In genomic region chr9:33818167-33818831, GRCh38 we compare ENCODE assay signal across 8 cellular contexts. TPM values are rescaled to one million over a fixed set of nuclear protein-coding genes. Genes with fewer than 3 reads are reported as not detected.
DNase-seq lines count a peak whose midpoint lies in the region; ATAC-seq and TF ChIP-seq lines count a peak whose summit lies in the region.

No MANE protein-coding gene starts in this region.

- DNase-seq in CD4-positive, alpha-beta memory T cell: peak in 2 of 5 donors; percentile 3 to 7
- no peak for DNase-seq in hepatocyte (ENCODE audit: low spot score)
- no peak for DNase-seq in skeletal muscle cell (ENCODE audit: low read depth)
- DNase-seq in NCI-H2107 treated with DMSO at 0.1 percent for 48 hours (lab: John Stamatoyannopoulos, UW; ENCODE audit: unreplicated experiment): no peak
- DNase-seq in effector CD4-positive, alpha-beta T cell: no peak

- H3K79me2 ChIP-seq in hepatocyte: peaks cover 64% of the 10 kb centered on the region

- peaks cover 30 to 59% (median 44%) of the 10 kb centered on the region in 4 donors for H3K4me1 Mint-ChIP-seq in CD4-positive, alpha-beta memory T cell
- H3K4me1 Mint-ChIP-seq in activated naive CD8-positive, alpha-beta T cell (ENCODE audit: low read depth): peaks cover 56% of the 10 kb centered on the region

- H3K27ac ChIP-seq in CD4-positive, alpha-beta memory T cell (ENCODE audit: low read depth, low read length): peak overlapping the region; percentile 89
- peak overlapping the region; percentile 96 for H3K27ac ChIP-seq in hepatocyte

- no peaks in the 10 kb centered on the region for H3K9me2 ChIP-seq in hepatocyte (replicated peaks; ENCODE audit: insufficient read depth)

- H3K36me3 ChIP-seq in CD4-positive, alpha-beta memory T cell (ENCODE audit: insufficient read depth, low read length): no peaks in the 10 kb centered on the region
- no peaks in the 10 kb centered on the region for H3K36me3 ChIP-seq in hepatocyte (replicated peaks; ENCODE audit: insufficient read depth, low read depth)

- peaks cover 39% of the 10 kb centered on the region for H3K4me1 ChIP-seq in CD4-positive, alpha-beta memory T cell (ENCODE audit: insufficient read depth, low read length)
- peaks cover 28% of the 10 kb centered on the region for H3K4me1 ChIP-seq in hepatocyte (ENCODE audit: insufficient read depth)

- peak overlapping the region; percentile 91 to 99 (median 96) for H3K4me3 Mint-ChIP-seq in CD4-positive, alpha-beta memory T cell
- peak overlapping the region; percentile 97 for H3K4me3 Mint-ChIP-seq in activated naive CD8-positive, alpha-beta T cell

- peaks cover 0 to 10% of the 10 kb centered on the region in 2 donors for H3K36me3 Mint-ChIP-seq in CD4-positive, alpha-beta memory T cell
- H3K36me3 Mint-ChIP-seq in activated naive CD8-positive, alpha-beta T cell: peaks cover 2% of the 10 kb centered on the region

- ATAC-seq in HG03521 (IDR thresholded peaks at IDR 0.05; ENCODE audit: unreplicated experiment) (peak; percentile 2), GM19397 (IDR thresholded peaks at IDR 0.05; ENCODE audit: unreplicated experiment) (no peak)

- peaks cover 49% of the 10 kb centered on the region for H4K20me1 ChIP-seq in hepatocyte (ENCODE audit: insufficient read depth, poor library complexity, severe bottlenecking)

- H3K9me3 Mint-ChIP-seq in CD4-positive, alpha-beta memory T cell: peaks cover 0 to 2% (median 0%) of the 10 kb centered on the region in 8 donors
- H3K9me3 Mint-ChIP-seq in activated naive CD8-positive, alpha-beta T cell (ENCODE audit: low read depth): no peaks in the 10 kb centered on the region

- peak overlapping the region; percentile 84 for H3K4me2 ChIP-seq in hepatocyte

- no peaks in the 10 kb centered on the region for H3K9me3 ChIP-seq in CD4-positive, alpha-beta memory T cell (ENCODE audit: control insufficient read depth in 1 of 2, low read length in 2 of 2)
- H3K9me3 ChIP-seq in hepatocyte (ENCODE audit: low read depth): no peaks in the 10 kb centered on the region

- H2AFZ ChIP-seq in hepatocyte: no peak overlapping the region

- POLR2A ChIA-PET in CD4-positive, alpha-beta memory T cell (lab: Charles Lee; ENCODE audit: partially characterized antibody): interaction anchor here (0.5 to 1.7 kb wide), 4 partner anchors 9 to 359 kb away, joined by 3 to 9 read pairs (median 4); partner anchors contain the start of gene UBAP2

- 3% methylated on average over 16 of the region's 17 CpGs for WGBS in hepatocyte (ENCODE audit: low lambda C conversion rate, missing lambda C conversion rate)

- no peaks in the 10 kb centered on the region for H3K27me3 Mint-ChIP-seq in CD4-positive, alpha-beta memory T cell
- no peaks in the 10 kb centered on the region for H3K27me3 Mint-ChIP-seq in activated naive CD8-positive, alpha-beta T cell

- peak overlapping the region; percentile 86 to 99 (median 96) for H3K27ac Mint-ChIP-seq in CD4-positive, alpha-beta memory T cell
- peak overlapping the region; percentile 97 for H3K27ac Mint-ChIP-seq in activated naive CD8-positive, alpha-beta T cell

- no peaks in the 10 kb centered on the region for H3K27me3 ChIP-seq in CD4-positive, alpha-beta memory T cell (ENCODE audit: insufficient read depth, low read length)
- no peaks in the 10 kb centered on the region for H3K27me3 ChIP-seq in hepatocyte

- TF ChIP-seq CTCF in hepatocyte (IDR thresholded peaks at IDR 0.05; ENCODE audit: poor library complexity): no peak

- H3K4me3 ChIP-seq in CD4-positive, alpha-beta memory T cell (ENCODE audit: low read length in 2 of 2): peak overlapping the region; percentile 44 to 85
- H3K4me3 ChIP-seq in hepatocyte (peak overlapping the region; percentile 82), skeletal muscle cell (ENCODE audit: low read depth, low read length) (peak overlapping the region; percentile 89)

- intact Hi-C loops in CD4-positive, alpha-beta memory T cell (cut with micrococcal nuclease): loop anchor here (5.0 to 10.0 kb wide), 6 partner anchors 401 to 794 kb away; partner anchors contain the start of genes BAG1, CHMP5, DNAI1 and DNAJA1

- CTCF ChIA-PET in CD4-positive, alpha-beta memory T cell (lab: Charles Lee; ENCODE audit: partially characterized antibody): interaction anchor here (0.9 to 1.6 kb wide), 2 partner anchors 32 to 34 kb away, joined by 3 to 4 read pairs; no protein-coding TSS in a partner anchor

RNA-seq across cellular contexts. Expression of gene UBE2R2, which starts 1.3 kb away (rescaled TPM):
- 10 to 100 TPM; 31.0 to 31.4 TPM for total RNA-seq in CD4-positive, alpha-beta memory T cell
- polyA plus RNA-seq in CD4-positive, alpha-beta memory T cell: 10 to 100 TPM; 10.8 to 17.4 TPM
- 41.2 and 41.4 TPM in 2 replicates for total RNA-seq in hepatocyte
- polyA plus RNA-seq in hepatocyte: 36.3 and 39.8 TPM in 2 replicates

RNA-seq across cellular contexts. Expression of gene PRSS3, which starts 22.9 kb away (rescaled TPM):
- not detected for total RNA-seq in CD4-positive, alpha-beta memory T cell
- polyA plus RNA-seq in CD4-positive, alpha-beta memory T cell: not detected
- 3.5 TPM in 1 of 2 replicates, not detected in the other for total RNA-seq in hepatocyte
- 1.5 and 1.6 TPM in 2 replicates for polyA plus RNA-seq in hepatocyte
